8 cellular contexts compared by ENCODE assay signal in the genomic region with DNA sequence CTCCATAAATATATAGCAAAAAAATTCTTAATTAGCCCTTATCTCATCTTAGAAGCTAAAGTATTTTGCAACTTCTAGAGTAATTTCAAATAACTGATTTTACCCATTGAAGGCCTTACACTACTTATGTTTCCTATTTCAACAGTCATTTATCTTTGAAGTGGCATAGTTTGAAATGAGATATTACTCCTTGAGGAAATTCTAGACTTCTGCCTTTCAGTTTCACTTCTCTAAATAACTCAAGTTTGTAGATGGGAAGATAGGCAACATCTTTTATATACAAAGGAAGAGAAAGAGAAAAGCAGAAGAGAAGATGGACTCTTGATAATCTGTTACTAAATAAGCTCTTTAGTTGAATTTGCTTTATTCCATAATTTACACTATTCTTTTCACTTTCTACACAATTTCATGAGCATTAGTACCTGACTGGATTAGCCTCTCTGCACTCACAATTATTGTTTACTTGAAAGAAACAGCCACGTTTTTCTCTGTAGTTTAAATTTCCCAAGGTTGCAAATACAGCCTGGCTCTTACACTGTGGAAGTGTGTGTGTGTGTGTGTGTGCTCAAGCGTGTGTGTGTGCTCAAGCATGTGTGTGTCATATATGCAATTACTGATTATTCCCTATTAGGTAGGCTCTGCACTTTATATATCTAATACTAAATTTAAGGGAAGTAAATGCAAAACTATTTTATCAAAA.
DNase-seq lines count a peak whose midpoint lies in the region; ATAC-seq and TF ChIP-seq lines count a peak whose summit lies in the region.

No MANE protein-coding gene starts in this region.

- peaks cover under 1% of the 10 kb centered on the region for H3K9me3 Mint-ChIP-seq in endothelial cell (ENCODE audit: unreplicated experiment)

- peaks cover 14% of the 10 kb centered on the region for H3K4me1 ChIP-seq in MM.1S (ENCODE audit: low read length)
- no peaks in the 10 kb centered on the region for H3K4me1 ChIP-seq in mesenchymal stem cell (ENCODE audit: control insufficient read depth, insufficient read depth, low read depth, low read length)

- no peaks in the 10 kb centered on the region for H3K9me3 ChIP-seq in MM.1S (replicated peaks; ENCODE audit: insufficient read depth, low read length)
- H3K9me3 ChIP-seq in mesenchymal stem cell (ENCODE audit: control insufficient read depth, low read length): no peaks in the 10 kb centered on the region

- no peaks in the 10 kb centered on the region for H3K9me2 ChIP-seq in MM.1S (replicated peaks; ENCODE audit: insufficient read depth, low read length)

- H4K20me1 ChIP-seq in MM.1S (ENCODE audit: insufficient read depth, low read length): no peaks in the 10 kb centered on the region

- 0% methylated on average over 1 of the region's 2 CpGs for WGBS in mesenchymal stem cell

- H2BK5ac ChIP-seq in mesenchymal stem cell (ENCODE audit: low read depth, low read length, poor library complexity, severe bottlenecking): no peak overlapping the region

- no peak overlapping the region for H3K4me3 Mint-ChIP-seq in endothelial cell (ENCODE audit: unreplicated experiment)

- no peak overlapping the region for H2AFZ ChIP-seq in MM.1S (ENCODE audit: low read length)
- no peak overlapping the region for H2AFZ ChIP-seq in mesenchymal stem cell (ENCODE audit: low read depth, low read length)

- peaks cover 10% of the 10 kb centered on the region; the same call in 1 of the 2 replicates for H3F3A ChIP-seq in MM.1S (ENCODE audit: insufficient read depth, low read length)

- H2BK15ac ChIP-seq in mesenchymal stem cell (ENCODE audit: low read depth, poor library complexity, severe bottlenecking): no peak overlapping the region

- H3K27me3 Mint-ChIP-seq in endothelial cell (ENCODE audit: unreplicated experiment): no peaks in the 10 kb centered on the region

- H3K9ac ChIP-seq in MM.1S (ENCODE audit: low read length) (no peak overlapping the region), mesenchymal stem cell (ENCODE audit: low read length) (no peak overlapping the region)

- no peak overlapping the region for H3K23ac ChIP-seq in mesenchymal stem cell (ENCODE audit: low read length in 2 of 2)

- peak overlapping the region; percentile 38; the same call in 1 of the 2 replicates for H3K4me2 ChIP-seq in MM.1S (ENCODE audit: low read depth, low read length)
- H3K4me2 ChIP-seq in mesenchymal stem cell (ENCODE audit: low read length, poor library complexity, severe bottlenecking): no peak overlapping the region

- H2BK12ac ChIP-seq in mesenchymal stem cell (ENCODE audit: low read length in 2 of 2): no peak overlapping the region

- no peak for TF ChIP-seq CTCF in MM.1S (IDR thresholded peaks at IDR 0.05; ENCODE audit: low read length)
- TF ChIP-seq CTCF in endothelial cell (IDR thresholded peaks at IDR 0.05; ENCODE audit: unreplicated experiment): no peak

- no peaks in the 10 kb centered on the region for H3K36me3 ChIP-seq in MM.1S (replicated peaks; ENCODE audit: insufficient read depth, low read length)
- H3K36me3 ChIP-seq in mesenchymal stem cell (ENCODE audit: control insufficient read depth in 1 of 2, insufficient read depth in 2 of 2, low read depth in 1 of 2, low read length in 2 of 2): no peaks in the 10 kb centered on the region

- H4K91ac ChIP-seq in mesenchymal stem cell (ENCODE audit: low read length): no peak overlapping the region

- H3K18ac ChIP-seq in mesenchymal stem cell (ENCODE audit: low read depth in 1 of 2, low read length in 2 of 2): no peak overlapping the region

- no peak overlapping the region for H3K4ac ChIP-seq in mesenchymal stem cell (ENCODE audit: low read depth in 1 of 2, low read length in 2 of 2)

- no peak overlapping the region for H4K8ac ChIP-seq in mesenchymal stem cell (ENCODE audit: low read length)

- peaks cover under 1% of the 10 kb centered on the region for H3K36me3 Mint-ChIP-seq in endothelial cell (ENCODE audit: low read depth, unreplicated experiment)

- DNase-seq in MM.1S: peak; percentile 79
- DNase-seq in mesenchymal stem cell: peak; percentile 7
- no peak for DNase-seq in endothelial cell (ENCODE audit: low spot score)
- no peak for DNase-seq in NCI-H1092 treated with DMSO at 0.1 percent for 48 hours (lab: John Stamatoyannopoulos, UW)
- DNase-seq in glomerular visceral epithelial cell (ENCODE audit: extremely low spot score): no peak

- no peaks in the 10 kb centered on the region for H3K4me1 Mint-ChIP-seq in endothelial cell (ENCODE audit: unreplicated experiment)

- H3K79me1 ChIP-seq in mesenchymal stem cell (replicated peaks; ENCODE audit: low read length, poor library complexity, severe bottlenecking): no peaks in the 10 kb centered on the region

- H3K27me3 ChIP-seq in MM.1S (replicated peaks; ENCODE audit: insufficient read depth, low read length) (no peaks in the 10 kb centered on the region), mesenchymal stem cell (ENCODE audit: control insufficient read depth in 1 of 2, insufficient read depth in 1 of 2, low read length in 2 of 2) (no peaks in the 10 kb centered on the region)

- H3K14ac ChIP-seq in mesenchymal stem cell (ENCODE audit: low read length in 2 of 2): no peak overlapping the region

- no peak overlapping the region for H2AK5ac ChIP-seq in mesenchymal stem cell (ENCODE audit: low read length, severe bottlenecking)

- no peak overlapping the region for H3K27ac Mint-ChIP-seq in endothelial cell (ENCODE audit: unreplicated experiment)

- ATAC-seq in GM18520 (IDR thresholded peaks at IDR 0.05; ENCODE audit: unreplicated experiment) (peak; percentile 96), HG02588 (IDR thresholded peaks at IDR 0.05; ENCODE audit: unreplicated experiment) (peak; percentile 96), SK-N-SH treated with all-trans-retinoic acid at 6 μM for 48 hours (no peak)

- no peaks in the 10 kb centered on the region for H3K79me2 ChIP-seq in MM.1S (ENCODE audit: low read length)

- H3K4me3 ChIP-seq in MM.1S (ENCODE audit: low read length): peak overlapping the region; percentile 8; the same call in 1 of the 2 replicates
- no peak overlapping the region for H3K4me3 ChIP-seq in mesenchymal stem cell (ENCODE audit: insufficient read depth in 1 of 2, low read depth in 1 of 2, low read length in 2 of 2)

- peak overlapping the region; percentile 43; the same call in 1 of the 2 replicates for H3K27ac ChIP-seq in MM.1S (ENCODE audit: low read length)
- no peak overlapping the region for H3K27ac ChIP-seq in mesenchymal stem cell (ENCODE audit: low read length, poor library complexity, severe bottlenecking)

- no peak overlapping the region for H2BK120ac ChIP-seq in mesenchymal stem cell (ENCODE audit: low read depth, low read length)

TF ChIP-seq in SK-N-SH treated with all-trans-retinoic acid at 6 μM for 48 hours, 23 proteins besides CTCF, POLR2A, EP300 and RAD21 (continues in another document):
- TF ChIP-seq ZFP30 (CRISPR knock-in tag; IDR thresholded peaks at IDR 0.05) (no peak), ZNF70 (CRISPR knock-in tag; IDR thresholded peaks at IDR 0.05) (no peak), SNAI2 (CRISPR knock-in tag; IDR thresholded peaks at IDR 0.05) (no peak), ZC3H10 (CRISPR knock-in tag; IDR thresholded peaks at IDR 0.05) (no peak), ESRRG (CRISPR knock-in tag; IDR thresholded peaks at IDR 0.05) (no peak), ZFP3 (CRISPR knock-in tag; IDR thresholded peaks at IDR 0.05) (no peak), BACH2 (CRISPR knock-in tag; IDR thresholded peaks at IDR 0.05; ENCODE audit: borderline replicate concordance) (no peak), TOX (CRISPR knock-in tag; IDR thresholded peaks at IDR 0.05; ENCODE audit: borderline replicate concordance) (no peak), CSDC2 (CRISPR knock-in tag; IDR thresholded peaks at IDR 0.05) (no peak), ARNTL (CRISPR knock-in tag; IDR thresholded peaks at IDR 0.05; ENCODE audit: borderline replicate concordance, low read depth) (no peak), ZNF565 (CRISPR knock-in tag; conservative IDR thresholded peaks at IDR 0.05; ENCODE audit: low read depth) (no peak), TCF4 (CRISPR knock-in tag; IDR thresholded peaks at IDR 0.05; ENCODE audit: borderline replicate concordance) (no peak)
- TF ChIP-seq, protein P1, sequence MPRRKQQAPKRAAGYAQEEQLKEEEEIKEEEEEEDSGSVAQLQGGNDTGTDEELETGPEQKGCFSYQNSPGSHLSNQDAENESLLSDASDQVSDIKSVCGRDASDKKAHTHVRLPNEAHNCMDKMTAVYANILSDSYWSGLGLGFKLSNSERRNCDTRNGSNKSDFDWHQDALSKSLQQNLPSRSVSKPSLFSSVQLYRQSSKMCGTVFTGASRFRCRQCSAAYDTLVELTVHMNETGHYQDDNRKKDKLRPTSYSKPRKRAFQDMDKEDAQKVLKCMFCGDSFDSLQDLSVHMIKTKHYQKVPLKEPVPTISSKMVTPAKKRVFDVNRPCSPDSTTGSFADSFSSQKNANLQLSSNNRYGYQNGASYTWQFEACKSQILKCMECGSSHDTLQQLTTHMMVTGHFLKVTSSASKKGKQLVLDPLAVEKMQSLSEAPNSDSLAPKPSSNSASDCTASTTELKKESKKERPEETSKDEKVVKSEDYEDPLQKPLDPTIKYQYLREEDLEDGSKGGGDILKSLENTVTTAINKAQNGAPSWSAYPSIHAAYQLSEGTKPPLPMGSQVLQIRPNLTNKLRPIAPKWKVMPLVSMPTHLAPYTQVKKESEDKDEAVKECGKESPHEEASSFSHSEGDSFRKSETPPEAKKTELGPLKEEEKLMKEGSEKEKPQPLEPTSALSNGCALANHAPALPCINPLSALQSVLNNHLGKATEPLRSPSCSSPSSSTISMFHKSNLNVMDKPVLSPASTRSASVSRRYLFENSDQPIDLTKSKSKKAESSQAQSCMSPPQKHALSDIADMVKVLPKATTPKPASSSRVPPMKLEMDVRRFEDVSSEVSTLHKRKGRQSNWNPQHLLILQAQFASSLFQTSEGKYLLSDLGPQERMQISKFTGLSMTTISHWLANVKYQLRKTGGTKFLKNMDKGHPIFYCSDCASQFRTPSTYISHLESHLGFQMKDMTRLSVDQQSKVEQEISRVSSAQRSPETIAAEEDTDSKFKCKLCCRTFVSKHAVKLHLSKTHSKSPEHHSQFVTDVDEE (CRISPR knock-in tag; IDR thresholded peaks at IDR 0.05): no peak
- TF ChIP-seq, protein P2, sequence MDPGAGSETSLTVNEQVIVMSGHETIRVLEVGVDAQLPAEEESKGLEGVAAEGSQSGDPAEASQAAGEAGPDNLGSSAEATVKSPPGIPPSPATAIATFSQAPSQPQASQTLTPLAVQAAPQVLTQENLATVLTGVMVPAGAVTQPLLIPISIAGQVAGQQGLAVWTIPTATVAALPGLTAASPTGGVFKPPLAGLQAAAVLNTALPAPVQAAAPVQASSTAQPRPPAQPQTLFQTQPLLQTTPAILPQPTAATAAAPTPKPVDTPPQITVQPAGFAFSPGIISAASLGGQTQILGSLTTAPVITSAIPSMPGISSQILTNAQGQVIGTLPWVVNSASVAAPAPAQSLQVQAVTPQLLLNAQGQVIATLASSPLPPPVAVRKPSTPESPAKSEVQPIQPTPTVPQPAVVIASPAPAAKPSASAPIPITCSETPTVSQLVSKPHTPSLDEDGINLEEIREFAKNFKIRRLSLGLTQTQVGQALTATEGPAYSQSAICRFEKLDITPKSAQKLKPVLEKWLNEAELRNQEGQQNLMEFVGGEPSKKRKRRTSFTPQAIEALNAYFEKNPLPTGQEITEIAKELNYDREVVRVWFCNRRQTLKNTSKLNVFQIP (CRISPR knock-in tag; IDR thresholded peaks at IDR 0.05; ENCODE audit: borderline replicate concordance, low read depth): no peak

Comparison
In these comparisons a context has a peak if more than half of its experiments do, and no peak if none do; other contexts are left out.
1. DNase-seq: peak in MM.1S (single experiment) and mesenchymal stem cell (single experiment); none in endothelial cell (single experiment), NCI-H1092 treated with DMSO at 0.1 percent for 48 hours (single experiment) and glomerular visceral epithelial cell (single experiment).